ENCODE assay signal across 11 cellular contexts in the genomic region with DNA sequence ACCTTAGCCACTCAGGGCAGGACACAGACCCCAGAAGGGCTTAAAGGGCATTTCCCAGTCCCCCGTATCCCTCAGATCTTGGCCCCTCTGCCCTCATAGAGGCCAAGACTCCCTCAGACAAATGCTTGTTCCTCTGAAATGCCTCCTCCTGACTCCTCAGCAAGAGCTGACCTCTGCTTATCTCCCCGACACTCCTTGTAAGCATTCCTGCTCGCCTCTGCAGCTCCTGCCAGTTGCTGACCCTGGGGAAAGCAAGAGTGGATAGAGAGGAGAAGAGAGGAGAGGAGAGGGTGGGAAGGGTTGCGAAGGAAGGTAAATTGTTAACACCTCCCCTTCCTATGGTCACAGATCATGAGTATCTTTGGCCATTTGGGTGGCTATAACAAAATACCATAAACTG. TPM values are rescaled to one million over a fixed set of nuclear protein-coding genes. Genes with fewer than 3 reads are reported as not detected.
"Had no signal": no experiment of that assay in that cellular context is flagged by ENCODE, and none has a peak within 500 bp of the region (broad histone marks: within the 10 kb centered on the region; RNA-seq: fewer than 3 reads in every experiment).

No MANE protein-coding gene starts in this region.

- DNase-seq: GM23248, GOT3, H7, HFFc6, IMR-90 had no signal

- H3K4me1 ChIP-seq: HAP-1 had no signal

- H3K36me3 ChIP-seq: HAP-1 had no signal

- H3K27ac Mint-ChIP-seq: HFFc6 had no signal

- H2AFZ ChIP-seq: GM23248 had no signal

- H3K27ac ChIP-seq: GM23248, HL-60 had no signal

- H3K9me3 ChIP-seq: HAP-1 had no signal

- ATAC-seq: HCT116, K562 had no signal

- H3K9ac ChIP-seq: GM23248 had no signal

- FAIRE-seq: K562 had no signal

- H3K4me3 Mint-ChIP-seq: HFFc6 had no signal

- H3K4me3 ChIP-seq: GM23248, HAP-1, K562 had no signal

RNA-seq across cellular contexts. Expression of gene SERPINA5, which starts 7.1 kb away (rescaled TPM):
- total RNA-seq: GM23248, HFFc6, HT1080, IMR-90 had no signal
- polyA plus RNA-seq: GM23248, IMR-90, K562 had no signal

RNA-seq across cellular contexts. Expression of gene SERPINA3, which starts 23.9 kb away (rescaled TPM):
- total RNA-seq: H7, HFFc6, HT1080 had no signal
- polyA plus RNA-seq: K562 had no signal

RNA-seq across cellular contexts. Expression of gene SERPINA4, which starts 27.1 kb away (rescaled TPM):
- total RNA-seq: GM23248, H4, H7, HFFc6, HT1080, IMR-90, K562 had no signal
- polyA plus RNA-seq: GM23248, IMR-90, K562 had no signal
